Comparison of ENCODE assay signal across 9 cellular contexts in the genomic region with DNA sequence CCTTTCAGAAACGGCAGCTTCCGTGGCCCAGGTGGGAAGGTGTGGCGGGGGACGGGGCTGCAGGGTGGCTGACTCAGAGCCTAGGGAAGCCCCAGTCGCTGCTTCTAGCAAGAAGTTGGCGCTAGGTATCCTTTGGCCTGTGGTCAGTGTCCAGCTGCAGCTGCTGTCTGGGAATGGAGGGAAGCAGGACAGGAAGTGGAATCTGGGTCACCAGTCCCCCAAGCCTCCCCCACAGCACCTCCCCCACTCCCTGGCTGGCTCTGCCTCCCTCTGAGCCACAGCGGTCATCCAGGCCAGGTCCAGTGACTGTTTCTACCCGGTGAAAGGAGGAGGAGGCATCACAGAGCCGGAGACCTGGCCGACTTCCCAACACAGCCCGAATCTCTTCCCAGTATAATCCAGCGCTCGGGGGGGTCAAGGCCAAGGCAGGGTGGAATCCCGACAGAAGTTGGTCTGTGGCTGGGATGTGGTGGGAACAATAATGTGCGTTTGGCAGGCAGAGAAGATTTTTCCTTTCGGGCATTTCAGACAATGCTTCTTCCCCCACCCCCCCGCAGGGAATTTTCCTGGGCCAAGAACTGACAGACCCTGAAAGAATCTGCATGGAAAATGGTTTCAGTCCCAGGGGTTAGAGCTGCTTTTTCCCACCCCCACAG. TPM values are rescaled to one million over a fixed set of nuclear protein-coding genes. Genes with fewer than 3 reads are reported as not detected.
DNase-seq lines count a peak whose midpoint lies in the region; ATAC-seq and TF ChIP-seq lines count a peak whose summit lies in the region.
"Had no signal": no experiment of that assay in that cellular context is flagged by ENCODE, and none has a peak within 500 bp of the region (broad histone marks: within the 10 kb centered on the region; RNA-seq: fewer than 3 reads in every experiment).

No MANE protein-coding gene starts in this region.

- H3K9me3 Mint-ChIP-seq in nephron = no peaks in the 10 kb centered on the region
- no peaks in the 10 kb centered on the region for H3K9me3 Mint-ChIP-seq in activated T-cell treated with anti-CD3 and anti-CD28 coated beads, Interleukin-2, amount 50 U/mL, for 24 hours

- H3K36me3 ChIP-seq in SJCRH30 = no peaks in the 10 kb centered on the region

- peaks cover 12% of the 10 kb centered on the region for H3K27me3 Mint-ChIP-seq in nephron (ENCODE audit: low read depth)
- H3K27me3 Mint-ChIP-seq in activated T-cell treated with anti-CD3 and anti-CD28 coated beads, Interleukin-2, amount 50 U/mL, for 24 hours = peaks cover 33% of the 10 kb centered on the region

- peak overlapping the region; percentile 78 to 92 (median 85) for H3K27ac Mint-ChIP-seq in nephron
- H3K27ac Mint-ChIP-seq in activated T-cell treated with anti-CD3 and anti-CD28 coated beads, Interleukin-2, amount 50 U/mL, for 24 hours = no peak overlapping the region

- no peaks in the 10 kb centered on the region for H3K36me3 Mint-ChIP-seq in nephron (ENCODE audit: low read depth)
- no peaks in the 10 kb centered on the region for H3K36me3 Mint-ChIP-seq in activated T-cell treated with anti-CD3 and anti-CD28 coated beads, Interleukin-2, amount 50 U/mL, for 24 hours (ENCODE audit: low read depth)

- DNase-seq in A172 (ENCODE audit: low spot score) = peak; percentile 90
- peak; percentile 76 to 85 for DNase-seq in SJCRH30
- peak; percentile 16 to 51 for DNase-seq in foreskin fibroblast
- no peak for DNase-seq in stimulated activated CD4-positive, alpha-beta T cell treated with anti-CD3 and anti-CD28 coated beads, Interleukin-12 subunit alpha, Interleukin-12 subunit beta, amount 100 ng/mL, for 4 hours
- DNase-seq in stimulated activated CD4-positive, alpha-beta T cell treated with anti-CD3 and anti-CD28 coated beads, Interleukin-4, amount 100 ng/mL, for 24 hours = no peak
- DNase-seq in activated T-cell treated with anti-CD3 and anti-CD28 coated beads, Interleukin-2, amount 50 U/mL, for 24 hours = no peak

- no peaks in the 10 kb centered on the region for H3K9me3 ChIP-seq in SJCRH30 (replicated peaks)
- H3K9me3 ChIP-seq: A549 had no signal

- peak overlapping the region; percentile 38 for H3K27ac ChIP-seq in SJCRH30
- H3K27ac ChIP-seq: A549 had no signal

- TF ChIP-seq CTCF in foreskin fibroblast (IDR thresholded peaks at IDR 0.05; ENCODE audit: low read depth, low read length) (no peak), nephron (IDR thresholded peaks at IDR 0.05; ENCODE audit: unreplicated experiment in 3 of 3) (no peak)

- H3K4me3 ChIP-seq in SJCRH30 = peak overlapping the region; percentile 36
- no peak overlapping the region for H3K4me3 ChIP-seq in foreskin fibroblast (ENCODE audit: low read depth in 1 of 2, low read length in 2 of 2)
- H3K4me3 ChIP-seq: A549 had no signal

- no peaks in the 10 kb centered on the region for H3K27me3 ChIP-seq in SJCRH30

- H3K4me1 Mint-ChIP-seq in nephron = peaks cover 67% of the 10 kb centered on the region
- peaks cover under 1% of the 10 kb centered on the region for H3K4me1 Mint-ChIP-seq in activated T-cell treated with anti-CD3 and anti-CD28 coated beads, Interleukin-2, amount 50 U/mL, for 24 hours (ENCODE audit: low read depth)

- peaks cover 39% of the 10 kb centered on the region for H3K4me1 ChIP-seq in SJCRH30

- peak overlapping the region in 2 of 3 experiments; percentile 29 to 53 for H3K4me3 Mint-ChIP-seq in nephron
- H3K4me3 Mint-ChIP-seq in activated T-cell treated with anti-CD3 and anti-CD28 coated beads, Interleukin-2, amount 50 U/mL, for 24 hours = no peak overlapping the region

- no peak for ATAC-seq in GM21825 (IDR thresholded peaks at IDR 0.05; ENCODE audit: unreplicated experiment)

RNA-seq across cellular contexts. Expression of a gene that starts 45.1 kb away (rescaled TPM):
- total RNA-seq in A172 (2014; rRNA removed; shearing (Covaris generic)) = 0.36 and 0.53 TPM in 2 replicates
- 2.1 and 3.4 TPM in 2 replicates for total RNA-seq in SJCRH30 (2014; rRNA removed; shearing (Covaris generic))

Comparison
In these comparisons a context has a peak if more than half of its experiments do, and no peak if none do; other contexts are left out.
1. DNase-seq: peak in A172 (single experiment), SJCRH30 (2 of 2) and foreskin fibroblast (2 of 2); none in stimulated activated CD4-positive, alpha-beta T cell treated with anti-CD3 and anti-CD28 coated beads, Interleukin-12 subunit alpha, Interleukin-12 subunit beta, amount 100 ng/mL, for 4 hours (single experiment), stimulated activated CD4-positive, alpha-beta T cell treated with anti-CD3 and anti-CD28 coated beads, Interleukin-4, amount 100 ng/mL, for 24 hours (single experiment) and activated T-cell treated with anti-CD3 and anti-CD28 coated beads, Interleukin-2, amount 50 U/mL, for 24 hours (single experiment).